13 cellular contexts compared by ENCODE assay signal in genomic region chr1:24021403-24022266, GRCh38. TPM values are rescaled to one million over a fixed set of nuclear protein-coding genes. Genes with fewer than 3 reads are reported as not detected.
A peak's percentile ranks its signal among the peaks of the same experiment; 100 is the strongest.
DNase-seq lines count a peak whose midpoint lies in the region; ATAC-seq, FAIRE-seq and TF ChIP-seq lines count a peak whose summit lies in the region.
"Had no signal": no experiment of that assay in that cellular context is flagged by ENCODE, and none has a peak within 500 bp of the region (broad histone marks: within the 10 kb centered on the region; RNA-seq: fewer than 3 reads in every experiment).

No MANE protein-coding gene starts in this region.

- no TSS peak for BruUV-seq in PC-9 (replicated peaks; lab: Mats Ljungman, UMichigan)

- H3K4me1 ChIP-seq in PC-9 (replicated peaks; ENCODE audit: insufficient read depth) (peaks cover 55% of the 10 kb centered on the region), pancreas (peaks cover 23 to 37% (median 26%) of the 10 kb centered on the region in 3 donors)

- H3F3A ChIP-seq in PC-9 (ENCODE audit: insufficient read depth, low read depth): peaks cover 35% of the 10 kb centered on the region

- no peak overlapping the region for H2AFZ ChIP-seq in PC-9

- no peaks in the 10 kb centered on the region for H4K20me1 ChIP-seq in PC-9 (ENCODE audit: insufficient read depth)

- DNase-seq in AG10803 (ENCODE audit: low read depth) (peak; percentile 42), PC-9 (no peak), fibroblast of gingiva (ENCODE audit: low read depth) (peak; percentile 32), pancreas (peak in 4 of 6 donors; percentile 45 to 52 (median 47)), NAMALWA (ENCODE audit: low spot score) (no peak), urothelium cell line (ENCODE audit: low spot score) (no peak), GM03348 (ENCODE audit: low spot score) (no peak), Ammon's horn (ENCODE audit: low spot score) (no peak)
- DNase-seq: AML-193; mesendoderm; MV-4-11; stimulated activated naive CD4-positive, alpha-beta T cell had no signal

- no peak for FAIRE-seq in pancreas (lab: Jason Lieb, UNC)
- no peak for FAIRE-seq in urothelium cell line (lab: Jason Lieb, UNC)
- FAIRE-seq: frontal cortex had no signal

- peak overlapping the region; percentile 59; the same call in 1 of the 2 replicates for H3K27ac ChIP-seq in PC-9
- H3K27ac ChIP-seq in pancreas: peak overlapping the region; percentile 48 to 69 (median 55)

- WGBS in pancreas, 2 donors: 25 to 30% methylated on average over 7 of the region's 7 CpGs

- H3K36me3 ChIP-seq in PC-9 (ENCODE audit: low read depth) (no peaks in the 10 kb centered on the region), pancreas (no peaks in the 10 kb centered on the region)

- no peaks in the 10 kb centered on the region for H3K9me2 ChIP-seq in PC-9 (ENCODE audit: insufficient read depth)

- peak; percentile 17 to 56 (median 36) for ATAC-seq in pancreas

- CTCF ChIA-PET in PC-9 (lab: Charles Lee): no interaction called here

- H3K79me2 ChIP-seq in PC-9 (ENCODE audit: low read depth): no peaks in the 10 kb centered on the region

- intact Hi-C loops in PC-9 (cut with micrococcal nuclease; ENCODE audit: unreplicated experiment) (loop anchor here (2.0 kb wide), 1 partner anchor 63 kb away; the partner anchor contains the start of gene PNRC2), pancreas (cut with DNase I) (loop anchor here in 2 of 3 donors (10.0 kb wide), 1 partner anchor 67 kb away; the partner anchor contains the start of gene PNRC2 (in 2 of the 2))

- TF ChIP-seq CTCF in AG10803 (conservative IDR thresholded peaks at IDR 0.05; ENCODE audit: low read length): no peak
- no peak for TF ChIP-seq CTCF in PC-9 (conservative IDR thresholded peaks at IDR 0.05)
- TF ChIP-seq CTCF in pancreas (IDR thresholded peaks at IDR 0.05): no peak

- POLR2A ChIA-PET in PC-9 (lab: Charles Lee; ENCODE audit: unreplicated experiment): interaction anchor here (0.6 to 1.0 kb wide), 2 partner anchors 12 to 129 kb away, joined by 4 to 5 read pairs; no protein-coding TSS in a partner anchor

- H3K27me3 ChIP-seq in PC-9 (ENCODE audit: insufficient read depth, low read depth) (no peaks in the 10 kb centered on the region), pancreas (no peaks in the 10 kb centered on the region)

- no peaks in the 10 kb centered on the region for H3K9me3 ChIP-seq in PC-9 (ENCODE audit: insufficient read depth, low read depth)
- no peaks in the 10 kb centered on the region for H3K9me3 ChIP-seq in pancreas

- H3K4me2 ChIP-seq in PC-9: peak overlapping the region; percentile 72; the same call in 1 of the 2 replicates

- H3K4me3 ChIP-seq in AG10803 (ENCODE audit: low read length) (no peak overlapping the region), PC-9 (no peak overlapping the region), pancreas (no peak overlapping the region)

RNA-seq across cellular contexts. Expression of gene SRSF10, which starts 41.5 kb away (rescaled TPM):
- total RNA-seq in PC-9 (2021) (77.3 and 96.2 TPM in 2 replicates), pancreas (10 to 100 TPM; 25.5 to 54.9 (median 37.1) TPM)
- 10 to 100 TPM; 42.8 to 78.8 TPM for polyA plus RNA-seq in pancreas

Comparison
In these comparisons a context has a peak if more than half of its experiments do, and no peak if none do; other contexts are left out.
1. DNase-seq: peak in AG10803 (single experiment), fibroblast of gingiva (single experiment) and pancreas (4 of 6); none in PC-9 (0 of 2), NAMALWA (single experiment), urothelium cell line (single experiment), GM03348 (single experiment) and Ammon's horn (single experiment).